Comparison of ENCODE assay signal across 21 cellular contexts in the genomic region with DNA sequence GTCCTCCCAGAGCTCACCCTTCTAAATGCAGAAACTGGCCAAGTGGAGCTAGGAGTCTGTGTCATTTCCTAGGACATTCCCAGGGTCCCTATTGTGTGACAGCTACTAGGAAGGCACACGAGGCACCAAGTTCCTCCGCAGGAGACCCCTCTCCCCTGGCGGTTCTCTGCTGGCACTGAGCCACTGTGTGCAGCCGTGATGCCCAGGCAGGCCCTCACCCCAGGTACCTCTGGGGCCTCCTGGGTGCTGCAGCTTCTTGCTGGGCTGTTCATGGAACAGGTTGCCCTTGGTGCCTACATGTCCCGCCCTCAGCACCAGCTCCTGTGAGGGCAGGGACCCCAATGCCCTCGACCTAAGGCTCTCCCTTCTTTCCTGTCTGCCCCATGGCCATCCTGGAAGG. TPM values are rescaled to one million over a fixed set of nuclear protein-coding genes. Genes with fewer than 3 reads are reported as not detected.
DNase-seq lines count a peak whose midpoint lies in the region; ATAC-seq, FAIRE-seq and TF ChIP-seq lines count a peak whose summit lies in the region.
"Had no signal": no experiment of that assay in that cellular context is flagged by ENCODE, and none has a peak within 500 bp of the region (broad histone marks: within the 10 kb centered on the region; RNA-seq: fewer than 3 reads in every experiment).

No MANE protein-coding gene starts in this region.

- FAIRE-seq in H1 (lab: Jason Lieb, UNC), result no peak
- FAIRE-seq: A549, D721Med, G401.6, GM19239 had no signal

- CTCF ChIA-PET in H1 (lab: Charles Lee; ENCODE audit: partially characterized antibody), result interaction anchor here (0.8 to 1.6 kb wide), 2 partner anchors 13 to 17 kb away, joined by 3 read pairs; no protein-coding TSS in a partner anchor

- DNase-seq in cardiac septum (ENCODE audit: low spot score) (peak; percentile 53), heart left ventricle (no peak), H1 (ENCODE audit: low read depth in 1 of 2, low spot score in 2 of 2) (no peak), neuronal stem cell (ENCODE audit: low spot score) (no peak), NCI-H1417 (lab: John Stamatoyannopoulos, UW) (no peak)
- DNase-seq: AML-193; Caco-2; Calu3; CD4-positive, alpha-beta T cell; CD8-positive, alpha-beta T cell; DMS79 treated with DMSO at 0.1 percent for 48 hours; GF-D8 had no signal

- POLR2A ChIA-PET in H1 (lab: Charles Lee; ENCODE audit: partially characterized antibody), result interaction anchor here (1.2 kb wide), 1 partner anchor 10 kb away, joined by 3 read pairs; no protein-coding TSS in a partner anchor

- no peak overlapping the region for H2BK20ac ChIP-seq in H1 (ENCODE audit: low read length)

- H3K18ac ChIP-seq in H1 (ENCODE audit: extremely low read depth, low read length), result no peak overlapping the region; the same call in 1 of the 2 replicates
- peak overlapping the region; percentile 50 for H3K18ac ChIP-seq in neuronal stem cell (ENCODE audit: low read length)

- no peaks in the 10 kb centered on the region for H3K4me1 ChIP-seq in heart left ventricle
- H3K4me1 ChIP-seq in H1 (replicated peaks in 1 of 4; ENCODE audit: control insufficient read depth in 3 of 4, insufficient read depth in 4 of 4, low read length in 3 of 4), result peaks cover 0 to 9% (median 3%) of the 10 kb centered on the region in 4 experiments; a peak in 2 of 7 replicates
- peaks cover 0 to 14% of the 10 kb centered on the region in 2 donors for H3K4me1 ChIP-seq in neuronal stem cell (ENCODE audit: control insufficient read depth in 2 of 2, insufficient read depth in 1 of 2, low read depth in 1 of 2, low read length in 2 of 2)
- H3K4me1 ChIP-seq: A549, Caco-2 had no signal

- H4K8ac ChIP-seq in H1 (ENCODE audit: extremely low read depth, insufficient read depth, low read length) (0 out of 2 replicates have a peak overlapping the region, but pooled peaks have one; percentile 45), neuronal stem cell (ENCODE audit: low read depth, low read length) (no peak overlapping the region)

- H3K9ac ChIP-seq in H1 (replicated peaks in 1 of 4; ENCODE audit: extremely low read depth in 1 of 4, low read depth in 3 of 4, low read length in 3 of 4) (no peak overlapping the region), neuronal stem cell (ENCODE audit: low read depth, low read length, poor library complexity) (no peak overlapping the region)
- H3K9ac ChIP-seq: BLaER1 treated with 17β-estradiol and CSF1 and Interleukin-3, amounts not matched to agents 10 nM and 100 nM had no signal

- ATAC-seq in heart left ventricle (no peak), HG02885 (IDR thresholded peaks at IDR 0.05; ENCODE audit: poor library complexity, unreplicated experiment) (no peak), GM21825 (IDR thresholded peaks at IDR 0.05; ENCODE audit: unreplicated experiment) (no peak)
- ATAC-seq: CD8-positive, alpha-beta T cell had no signal

- TF ChIP-seq EP300 in H1 (IDR thresholded peaks at IDR 0.05; ENCODE audit: borderline replicate concordance in 1 of 2, low read depth in 2 of 2, low read length in 2 of 2), result no peak

- H3K79me1 ChIP-seq in H1 (ENCODE audit: low read depth, low read length) (no peaks in the 10 kb centered on the region), neuronal stem cell (ENCODE audit: low read depth, low read length) (no peaks in the 10 kb centered on the region)

- intact Hi-C loops in cardiac septum (cut with DNase I) (no loop called here), heart left ventricle (cut with DNase I) (no loop called here)

- H2BK12ac ChIP-seq in H1 (ENCODE audit: low read depth, low read length), result no peak overlapping the region
- no peak overlapping the region for H2BK12ac ChIP-seq in neuronal stem cell (ENCODE audit: low read length)

- no peak for TF ChIP-seq RAD21 in H1 (IDR thresholded peaks at IDR 0.05 in 1 of 2, conservative IDR thresholded peaks at IDR 0.05 in 1 of 2; ENCODE audit: low read depth in 2 of 2, low read length in 2 of 2)

- H3K4ac ChIP-seq in H1 (replicated peaks; ENCODE audit: insufficient read length, low read depth, low read length) (no peak overlapping the region), neuronal stem cell (ENCODE audit: low read length) (no peak overlapping the region)

- H2BK5ac ChIP-seq in H1 (ENCODE audit: low read depth, low read length) (no peak overlapping the region), neuronal stem cell (ENCODE audit: low read length) (peak overlapping the region; percentile 68)

- no peaks in the 10 kb centered on the region for H3K79me2 ChIP-seq in H1 (ENCODE audit: control insufficient read depth in 1 of 2, insufficient read depth in 2 of 2, low read length in 2 of 2)

- H4K91ac ChIP-seq in H1 (replicated peaks; ENCODE audit: insufficient read length, low read length) (no peak overlapping the region), neuronal stem cell (ENCODE audit: low read depth, low read length, poor library complexity) (no peak overlapping the region)

- WGBS in heart left ventricle, 4 donors, result 63 to 80% (median 75%) methylated on average over 6 of the region's 6 CpGs
- 89% methylated on average over 6 of the region's 6 CpGs; no CpG with 5 or more reads in 1 of the 2 experiments for WGBS in H1 (ENCODE audit: extremely low coverage in 1 of 2, insufficient coverage in 1 of 2, insufficient read length in 1 of 2, insufficient replicate concordance in 2 of 2, low coverage in 1 of 2, low lambda C conversion rate in 2 of 2, missing lambda C conversion rate in 1 of 2), 2 experiments
- WGBS in neuronal stem cell (ENCODE audit: extremely low coverage in 2 of 2, insufficient read length in 2 of 2, insufficient replicate concordance in 1 of 2), 2 donors, result no CpG with 5 or more reads among the region's 6 CpGs

- no peak overlapping the region for H3K27ac ChIP-seq in heart left ventricle
- no peak overlapping the region for H3K27ac ChIP-seq in H1 (ENCODE audit: low read depth, low read length)
- H3K27ac ChIP-seq in neuronal stem cell (replicated peaks; ENCODE audit: low read length), result no peak overlapping the region
- H3K27ac ChIP-seq: 22Rv1; A549; BLaER1 treated with 17β-estradiol and CSF1 and Interleukin-3, amounts not matched to agents 10 nM and 100 nM; C4-2B had no signal

- peaks cover 0 to 22% (median 0%) of the 10 kb centered on the region in 9 donors for H3K36me3 ChIP-seq in heart left ventricle
- H3K36me3 ChIP-seq in H1 (ENCODE audit: control insufficient read depth in 2 of 4, insufficient read depth in 4 of 4, low read length in 3 of 4), result no peaks in the 10 kb centered on the region
- H3K36me3 ChIP-seq in neuronal stem cell (replicated peaks in 1 of 2; ENCODE audit: control insufficient read depth in 2 of 2, insufficient read depth in 2 of 2, low read length in 2 of 2), result no peaks in the 10 kb centered on the region

- no peak overlapping the region for H4K5ac ChIP-seq in H1 (ENCODE audit: insufficient read length, low read depth, low read length)

- H2BK15ac ChIP-seq in H1 (ENCODE audit: low read length), result no peak overlapping the region
- peak overlapping the region; percentile 24 for H2BK15ac ChIP-seq in neuronal stem cell (ENCODE audit: low read length)

- H3K56ac ChIP-seq in H1 (replicated peaks; ENCODE audit: insufficient read length, low read depth, low read length), result no peak overlapping the region

- H3K27me3 ChIP-seq in heart left ventricle (no peaks in the 10 kb centered on the region), H1 (replicated peaks in 1 of 4; ENCODE audit: control insufficient read depth in 3 of 4, extremely low read depth in 1 of 4, insufficient read depth in 3 of 4, low read length in 3 of 4) (no peaks in the 10 kb centered on the region; a peak in 1 of 7 replicates), neuronal stem cell (ENCODE audit: control insufficient read depth in 3 of 3, insufficient read depth in 3 of 3, low read depth in 1 of 3, low read length in 3 of 3) (peaks cover 0 to 7% (median 0%) of the 10 kb centered on the region in 3 experiments)
- H3K27me3 ChIP-seq: BLaER1 treated with 17β-estradiol and CSF1 and Interleukin-3, amounts not matched to agents 10 nM and 100 nM had no signal

- H3K23me2 ChIP-seq in H1 (ENCODE audit: low read depth, low read length), result no peaks in the 10 kb centered on the region

- no peak overlapping the region for H3K14ac ChIP-seq in H1 (ENCODE audit: insufficient read length)
- no peak overlapping the region for H3K14ac ChIP-seq in neuronal stem cell (ENCODE audit: low read length)

- no peaks in the 10 kb centered on the region for H4K20me1 ChIP-seq in H1 (replicated peaks in 1 of 2; ENCODE audit: control insufficient read depth in 1 of 2, insufficient read depth in 2 of 2, low read length in 2 of 2)

- H2BK120ac ChIP-seq in H1 (replicated peaks; ENCODE audit: low read depth, low read length) (no peak overlapping the region), neuronal stem cell (ENCODE audit: low read depth, low read length) (no peak overlapping the region)

- H3K4me2 ChIP-seq in H1 (ENCODE audit: insufficient read depth in 1 of 2, low read depth in 2 of 2, low read length in 2 of 2) (no peak overlapping the region), neuronal stem cell (ENCODE audit: insufficient read depth, low read length, poor library complexity, severe bottlenecking) (no peak overlapping the region)
- H3K4me2 ChIP-seq: A549; BLaER1 treated with 17β-estradiol and CSF1 and Interleukin-3, amounts not matched to agents 10 nM and 100 nM had no signal

- H3K4me3 ChIP-seq in heart left ventricle (no peak overlapping the region), H1 (ENCODE audit: extremely low read depth in 1 of 4, insufficient read depth in 2 of 4, low read depth in 3 of 4, low read length in 4 of 4) (no peak overlapping the region), neuronal stem cell (ENCODE audit: low read length in 2 of 2) (no peak overlapping the region)
- H3K4me3 ChIP-seq: A549; BLaER1 treated with 17β-estradiol and CSF1 and Interleukin-3, amounts not matched to agents 10 nM and 100 nM had no signal

- H3K23ac ChIP-seq in H1 (ENCODE audit: insufficient read length), result no peak overlapping the region
- H3K23ac ChIP-seq in neuronal stem cell (ENCODE audit: low read depth, low read length, poor library complexity), result peak overlapping the region; percentile 18

- TF ChIP-seq CTCF in heart left ventricle (IDR thresholded peaks at IDR 0.05) (no peak), H1 (IDR thresholded peaks at IDR 0.05; ENCODE audit: control extremely low read depth in 1 of 3, insufficient read depth in 1 of 3, low read depth in 1 of 3, low read length in 3 of 3) (no peak)

- H2AK5ac ChIP-seq in H1 (ENCODE audit: low read depth, low read length) (no peak overlapping the region), neuronal stem cell (ENCODE audit: low read depth, low read length) (peak overlapping the region; percentile 37)

- H2AFZ ChIP-seq in H1 (ENCODE audit: low read length), result no peak overlapping the region
- no peak overlapping the region for H2AFZ ChIP-seq in neuronal stem cell (ENCODE audit: low read length)

- no peak for TF ChIP-seq POLR2A in heart left ventricle (IDR thresholded peaks at IDR 0.05)
- no peak for TF ChIP-seq POLR2A in H1 (IDR thresholded peaks at IDR 0.05; ENCODE audit: control extremely low read depth in 1 of 2, low read depth in 2 of 2, low read length in 2 of 2)

- H3K9me3 ChIP-seq in heart left ventricle, result no peaks in the 10 kb centered on the region
- H3K9me3 ChIP-seq in H1 (ENCODE audit: insufficient read depth in 2 of 2, low read depth in 1 of 2, low read length in 1 of 2), result no peaks in the 10 kb centered on the region
- H3K9me3 ChIP-seq in neuronal stem cell (replicated peaks in 1 of 2; ENCODE audit: control insufficient read depth in 2 of 2, insufficient read depth in 1 of 2, low read depth in 1 of 2, low read length in 2 of 2), result no peaks in the 10 kb centered on the region
- H3K9me3 ChIP-seq: A549, Caco-2 had no signal

RNA-seq across cellular contexts. Expression of gene MED10, which starts 23.1 kb away (rescaled TPM):
- total RNA-seq in cardiac septum (27.6 TPM), heart left ventricle (10 to 100 TPM; 13.2 to 30.7 (median 23.1) TPM)
- polyA plus RNA-seq in heart left ventricle (10 to 100 TPM; 23.9 to 51.9 TPM), H1 (2011; rRNA removed) (23.2 and 28.3 TPM in 2 replicates)
- total RNA-seq in H1 (2021; fragmentation: NEBNext Ultra II Directional; extraction: Animal tissue kit (Norgen Biotek cat#: 25700)), result 20.1 and 22.0 TPM in 2 replicates
- 31.6 TPM for polyA plus RNA-seq in H1 (2011; cell fraction: cytosol; rRNA removed)
- polyA plus RNA-seq in H1 (2011; cell fraction: nucleus; rRNA removed), result 14.9 TPM
- 20.7 to 22.9 TPM (median 21.2 TPM) in 4 replicates for polyA plus RNA-seq in H1 (2012, experiment 1 of 2)
- 17.4 TPM for polyA plus RNA-seq in H1 (2012, experiment 2 of 2)
- 20.8 TPM for polyA plus RNA-seq in H1 (2013, experiment 1 of 2)
- polyA plus RNA-seq in H1 (2013, experiment 2 of 2), result 18.7 TPM
- 2.9 and 3.3 TPM in 2 replicates for polyA minus RNA-seq in H1 (2011; rRNA and poly(A)+ RNA removed)
- 8.4 TPM for polyA minus RNA-seq in H1 (2011; cell fraction: cytosol; rRNA and poly(A)+ RNA removed)
- 14.7 TPM for polyA minus RNA-seq in H1 (2011; cell fraction: nucleus; rRNA and poly(A)+ RNA removed)
- polyA plus RNA-seq in neuronal stem cell (2013, experiment 1 of 2), result 29.2 TPM
- polyA plus RNA-seq in neuronal stem cell (2013, experiment 2 of 2), result 30.5 TPM
